9 cellular contexts compared by ENCODE assay signal in the genomic region with DNA sequence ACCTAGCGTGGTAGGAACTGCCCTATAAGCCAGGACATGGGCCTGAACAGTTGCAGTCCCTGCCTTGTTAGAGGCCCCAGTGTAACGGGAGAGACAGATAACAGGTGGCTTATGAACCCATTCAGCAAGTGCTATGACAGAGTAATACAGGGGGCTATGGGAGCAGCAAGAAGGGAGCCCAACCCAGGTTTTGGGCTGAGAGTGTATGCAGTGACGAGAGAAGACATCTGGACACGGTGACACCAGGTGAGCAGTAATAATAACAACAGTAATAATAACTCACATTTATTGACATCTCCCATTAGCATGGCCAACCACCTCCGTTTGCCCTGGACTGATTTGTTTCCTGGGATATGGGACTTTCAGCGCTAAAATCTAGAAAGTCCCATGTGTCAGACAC.
"Had no signal": no experiment of that assay in that cellular context is flagged by ENCODE, and none has a peak within 500 bp of the region (broad histone marks: within the 10 kb centered on the region; RNA-seq: fewer than 3 reads in every experiment).

No MANE protein-coding gene starts in this region.

- H3K4me1 Mint-ChIP-seq: GM23338 had no signal

- H3K36me3 ChIP-seq: HAP-1 had no signal

- H3K9me3 ChIP-seq: HAP-1 had no signal

- H3K4me1 ChIP-seq: HAP-1 had no signal

- H3K9ac ChIP-seq: GM23248 had no signal

- DNase-seq: GM23248, GOT3, H7, H9, HCEC 1CT, HFFc6 had no signal

- H3K4me3 ChIP-seq: GM23248, GM23338, HAP-1 had no signal

- H3K4me3 Mint-ChIP-seq: GM23338, H9, HFFc6 had no signal

- H3K9me3 Mint-ChIP-seq: HFFc6 had no signal

- ATAC-seq: GM23338, HCT116 had no signal

- H3K27ac ChIP-seq: GM23248 had no signal

- H3K27ac Mint-ChIP-seq: GM23338, H9, HFFc6 had no signal
